In the genomic region with DNA sequence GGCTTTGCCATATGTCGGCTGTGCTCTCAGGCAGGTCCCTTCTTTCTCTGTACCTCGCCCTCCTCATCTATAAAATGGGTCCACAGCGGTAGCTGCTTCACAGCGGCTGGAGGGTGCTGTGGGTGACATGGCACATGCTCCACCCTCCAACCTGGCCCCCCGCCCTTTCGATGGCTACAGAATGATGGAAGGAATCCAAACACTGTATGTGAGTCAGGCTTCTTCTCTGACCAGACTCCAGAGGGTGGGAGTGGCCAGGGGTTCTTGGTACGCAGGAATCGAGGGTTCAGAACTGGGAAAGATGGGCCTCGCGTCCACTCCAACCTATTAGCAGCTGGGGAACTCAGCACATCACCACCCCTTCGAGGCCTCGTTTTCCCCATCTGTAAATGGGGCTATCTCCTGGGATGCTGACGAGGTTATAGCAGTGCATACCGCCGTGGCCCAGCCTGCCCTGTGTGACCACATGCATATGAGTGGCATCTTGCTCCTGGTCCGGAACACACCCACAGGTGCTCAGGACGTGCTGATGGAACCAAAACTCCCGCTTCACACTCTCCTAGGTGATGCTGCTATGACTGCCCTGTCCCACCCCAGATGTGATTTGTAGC, we compare ENCODE assay signal across 1 cellular context.
TF ChIP-seq lines count a peak whose summit lies in the region.

No MANE protein-coding gene starts in this region.

TF ChIP-seq in H1, 55 proteins besides CTCF, POLR2A, EP300 and RAD21:
- TF ChIP-seq KDM1A (IDR thresholded peaks at IDR 0.05; ENCODE audit: borderline replicate concordance, low read length) (peak; percentile 69; the same call in 1 of the 2 replicates), SAP30 (IDR thresholded peaks at IDR 0.05; ENCODE audit: insufficient read depth, insufficient replicate concordance, low read length) (no peak)
